In the genomic region with DNA sequence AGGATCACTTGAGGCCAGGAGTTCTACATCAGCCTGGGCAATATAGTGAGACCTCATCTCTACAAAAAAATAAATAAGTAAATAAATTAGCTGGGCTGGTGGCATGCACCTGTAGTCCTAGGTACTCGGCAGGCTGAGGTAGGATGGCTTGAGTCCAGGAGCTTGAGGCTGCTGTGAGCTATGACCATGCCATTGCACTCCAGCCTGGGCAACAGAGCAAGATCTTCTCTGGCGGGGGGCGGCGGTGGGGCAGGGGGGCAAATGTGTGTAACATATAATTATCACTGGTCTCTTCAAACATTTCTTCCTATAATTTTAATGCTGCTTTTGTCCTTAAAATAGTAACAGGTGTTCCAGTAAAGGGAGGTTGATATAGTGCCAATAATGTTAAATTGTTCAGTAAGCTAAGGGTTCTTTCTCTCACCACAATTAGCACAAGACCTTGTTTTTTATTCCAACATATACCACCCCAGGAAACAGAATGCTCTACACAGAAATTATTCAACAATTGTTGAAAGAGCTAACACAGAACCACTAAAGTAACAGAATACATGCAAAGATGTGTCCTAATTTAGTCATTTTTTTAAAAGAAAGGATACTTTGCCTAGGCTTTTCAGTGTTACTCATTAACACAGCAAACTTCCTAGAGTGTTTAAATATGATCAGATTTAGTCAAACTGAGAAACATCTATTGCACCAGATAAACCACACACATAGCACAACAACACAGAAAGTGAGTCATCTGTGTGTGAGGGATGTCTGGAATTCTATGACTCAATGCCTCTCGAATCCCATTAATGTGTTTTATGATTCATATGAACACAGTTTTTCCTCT, we compare ENCODE assay signal across 1 cellular context.
TF ChIP-seq lines count a peak whose summit lies in the region.

No MANE protein-coding gene starts in this region.

TF ChIP-seq in A549, 52 proteins besides CTCF, POLR2A, EP300 and RAD21 (continued from another document):
- TF ChIP-seq, protein P1, sequence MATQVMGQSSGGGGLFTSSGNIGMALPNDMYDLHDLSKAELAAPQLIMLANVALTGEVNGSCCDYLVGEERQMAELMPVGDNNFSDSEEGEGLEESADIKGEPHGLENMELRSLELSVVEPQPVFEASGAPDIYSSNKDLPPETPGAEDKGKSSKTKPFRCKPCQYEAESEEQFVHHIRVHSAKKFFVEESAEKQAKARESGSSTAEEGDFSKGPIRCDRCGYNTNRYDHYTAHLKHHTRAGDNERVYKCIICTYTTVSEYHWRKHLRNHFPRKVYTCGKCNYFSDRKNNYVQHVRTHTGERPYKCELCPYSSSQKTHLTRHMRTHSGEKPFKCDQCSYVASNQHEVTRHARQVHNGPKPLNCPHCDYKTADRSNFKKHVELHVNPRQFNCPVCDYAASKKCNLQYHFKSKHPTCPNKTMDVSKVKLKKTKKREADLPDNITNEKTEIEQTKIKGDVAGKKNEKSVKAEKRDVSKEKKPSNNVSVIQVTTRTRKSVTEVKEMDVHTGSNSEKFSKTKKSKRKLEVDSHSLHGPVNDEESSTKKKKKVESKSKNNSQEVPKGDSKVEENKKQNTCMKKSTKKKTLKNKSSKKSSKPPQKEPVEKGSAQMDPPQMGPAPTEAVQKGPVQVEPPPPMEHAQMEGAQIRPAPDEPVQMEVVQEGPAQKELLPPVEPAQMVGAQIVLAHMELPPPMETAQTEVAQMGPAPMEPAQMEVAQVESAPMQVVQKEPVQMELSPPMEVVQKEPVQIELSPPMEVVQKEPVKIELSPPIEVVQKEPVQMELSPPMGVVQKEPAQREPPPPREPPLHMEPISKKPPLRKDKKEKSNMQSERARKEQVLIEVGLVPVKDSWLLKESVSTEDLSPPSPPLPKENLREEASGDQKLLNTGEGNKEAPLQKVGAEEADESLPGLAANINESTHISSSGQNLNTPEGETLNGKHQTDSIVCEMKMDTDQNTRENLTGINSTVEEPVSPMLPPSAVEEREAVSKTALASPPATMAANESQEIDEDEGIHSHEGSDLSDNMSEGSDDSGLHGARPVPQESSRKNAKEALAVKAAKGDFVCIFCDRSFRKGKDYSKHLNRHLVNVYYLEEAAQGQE (IDR thresholded peaks at IDR 0.05): no peak
- TF ChIP-seq PHF8 (IDR thresholded peaks at IDR 0.05; ENCODE audit: borderline replicate concordance, low read depth): no peak
- no peak for TF ChIP-seq CBX8 (IDR thresholded peaks at IDR 0.05)
- TF ChIP-seq GATA3 (IDR thresholded peaks at IDR 0.05; ENCODE audit: borderline replicate concordance): peak; percentile 96
- TF ChIP-seq TP53 (CRISPR knock-in tag; IDR thresholded peaks at IDR 0.05): no peak
- TF ChIP-seq, protein P2, sequence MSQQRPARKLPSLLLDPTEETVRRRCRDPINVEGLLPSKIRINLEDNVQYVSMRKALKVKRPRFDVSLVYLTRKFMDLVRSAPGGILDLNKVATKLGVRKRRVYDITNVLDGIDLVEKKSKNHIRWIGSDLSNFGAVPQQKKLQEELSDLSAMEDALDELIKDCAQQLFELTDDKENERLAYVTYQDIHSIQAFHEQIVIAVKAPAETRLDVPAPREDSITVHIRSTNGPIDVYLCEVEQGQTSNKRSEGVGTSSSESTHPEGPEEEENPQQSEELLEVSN (IDR thresholded peaks at IDR 0.05; ENCODE audit: borderline replicate concordance, low read depth): no peak
- no peak for TF ChIP-seq HOXB5 (CRISPR knock-in tag; IDR thresholded peaks at IDR 0.05)
- TF ChIP-seq CHD2 (IDR thresholded peaks at IDR 0.05; ENCODE audit: low read length, partially characterized antibody): no peak
- no peak for TF ChIP-seq EHMT2 (IDR thresholded peaks at IDR 0.05; ENCODE audit: low read depth)
- TF ChIP-seq, protein P3, sequence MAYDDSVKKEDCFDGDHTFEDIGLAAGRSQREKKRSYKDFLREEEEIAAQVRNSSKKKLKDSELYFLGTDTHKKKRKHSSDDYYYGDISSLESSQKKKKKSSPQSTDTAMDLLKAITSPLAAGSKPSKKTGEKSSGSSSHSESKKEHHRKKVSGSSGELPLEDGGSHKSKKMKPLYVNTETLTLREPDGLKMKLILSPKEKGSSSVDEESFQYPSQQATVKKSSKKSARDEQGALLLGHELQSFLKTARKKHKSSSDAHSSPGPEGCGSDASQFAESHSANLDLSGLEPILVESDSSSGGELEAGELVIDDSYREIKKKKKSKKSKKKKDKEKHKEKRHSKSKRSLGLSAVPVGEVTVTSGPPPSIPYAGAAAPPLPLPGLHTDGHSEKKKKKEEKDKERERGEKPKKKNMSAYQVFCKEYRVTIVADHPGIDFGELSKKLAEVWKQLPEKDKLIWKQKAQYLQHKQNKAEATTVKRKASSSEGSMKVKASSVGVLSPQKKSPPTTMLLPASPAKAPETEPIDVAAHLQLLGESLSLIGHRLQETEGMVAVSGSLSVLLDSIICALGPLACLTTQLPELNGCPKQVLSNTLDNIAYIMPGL (CRISPR knock-in tag; IDR thresholded peaks at IDR 0.05; ENCODE audit: borderline replicate concordance): no peak
- TF ChIP-seq POLR2AphosphoS2 (conservative IDR thresholded peaks at IDR 0.05; ENCODE audit: low read length): no peak
